ENCODE assay signal across 13 cellular contexts in genomic region chr20:3494218-3494617, GRCh38.
"Had no signal": no experiment of that assay in that cellular context is flagged by ENCODE, and none has a peak within 500 bp of the region (broad histone marks: within the 10 kb centered on the region; RNA-seq: fewer than 3 reads in every experiment).

No MANE protein-coding gene starts in this region.

- H3K36me3 Mint-ChIP-seq: natural killer cell treated with Interleukin-12 subunit alpha and Interleukin-12 subunit beta and Interleukin-15 and Interleukin-18, amount 100 ng/mL, for 72 hours had no signal

- DNase-seq: activated CD4-positive, alpha-beta T cell treated with anti-CD3 and anti-CD28 coated beads, Interleukin-2, amount 10 ng/mL, durations not matched to agents 7 days and 5 days; activated naive CD4-positive, alpha-beta T cell treated with Interleukin-2 at 50 U/mL for 16 hours; anterior cingulate cortex; brain microvascular endothelial cell; cerebellar nuclear complex; effector CD8-positive, alpha-beta T cell; foreskin melanocyte; kidney glomerular epithelial cell; left ventricle myocardium superior; mesenchymal stem cell; stimulated activated CD4-positive, alpha-beta T cell treated with anti-CD3 and anti-CD28 coated beads, Interleukin-2, amount 100 ng/mL, for 48 hours had no signal

- ATAC-seq: left ventricle myocardium superior; natural killer cell treated with Interleukin-12 subunit alpha and Interleukin-12 subunit beta and Interleukin-15 and Interleukin-18, amount 100 ng/mL, for 72 hours; stimulated activated memory B cell treated with anti-CD40 and anti-IgM and Interleukin-4, amounts not matched to agents 10 μg/mL and 1 μg/mL and 100 μg/mL, for 72 hours had no signal

- H3K4me1 Mint-ChIP-seq: activated CD4-positive, alpha-beta T cell treated with anti-CD3 and anti-CD28 coated beads, Interleukin-2, amount 10 ng/mL, durations not matched to agents 7 days and 5 days had no signal

- H3K27ac ChIP-seq: brain microvascular endothelial cell had no signal

- H3K4me3 Mint-ChIP-seq: activated CD4-positive, alpha-beta T cell treated with anti-CD3 and anti-CD28 coated beads, Interleukin-2, amount 10 ng/mL, durations not matched to agents 7 days and 5 days; natural killer cell treated with Interleukin-12 subunit alpha and Interleukin-12 subunit beta and Interleukin-15 and Interleukin-18, amount 100 ng/mL, for 72 hours; stimulated activated memory B cell treated with anti-CD40 and anti-IgM and Interleukin-4, amounts not matched to agents 10 μg/mL and 1 μg/mL and 100 μg/mL, for 72 hours had no signal

- H3K36me3 ChIP-seq: brain microvascular endothelial cell had no signal

- H3K27me3 Mint-ChIP-seq: activated CD4-positive, alpha-beta T cell treated with anti-CD3 and anti-CD28 coated beads, Interleukin-2, amount 10 ng/mL, durations not matched to agents 7 days and 5 days; natural killer cell treated with Interleukin-12 subunit alpha and Interleukin-12 subunit beta and Interleukin-15 and Interleukin-18, amount 100 ng/mL, for 72 hours; stimulated activated memory B cell treated with anti-CD40 and anti-IgM and Interleukin-4, amounts not matched to agents 10 μg/mL and 1 μg/mL and 100 μg/mL, for 72 hours had no signal

- H3K9me3 Mint-ChIP-seq: natural killer cell treated with Interleukin-12 subunit alpha and Interleukin-12 subunit beta and Interleukin-15 and Interleukin-18, amount 100 ng/mL, for 72 hours; stimulated activated memory B cell treated with anti-CD40 and anti-IgM and Interleukin-4, amounts not matched to agents 10 μg/mL and 1 μg/mL and 100 μg/mL, for 72 hours had no signal

- H3K27me3 ChIP-seq: brain microvascular endothelial cell had no signal

- H3K27ac Mint-ChIP-seq: activated CD4-positive, alpha-beta T cell treated with anti-CD3 and anti-CD28 coated beads, Interleukin-2, amount 10 ng/mL, durations not matched to agents 7 days and 5 days; natural killer cell treated with Interleukin-12 subunit alpha and Interleukin-12 subunit beta and Interleukin-15 and Interleukin-18, amount 100 ng/mL, for 72 hours; stimulated activated memory B cell treated with anti-CD40 and anti-IgM and Interleukin-4, amounts not matched to agents 10 μg/mL and 1 μg/mL and 100 μg/mL, for 72 hours had no signal
